Comparison of ENCODE assay signal across 8 cellular contexts in genomic region chr11:102451693-102452460, GRCh38. TPM values are rescaled to one million over a fixed set of nuclear protein-coding genes. Genes with fewer than 3 reads are reported as not detected.
A peak's percentile ranks its signal among the peaks of the same experiment; 100 is the strongest.
DNase-seq lines count a peak whose midpoint lies in the region; ATAC-seq and TF ChIP-seq lines count a peak whose summit lies in the region.

No MANE protein-coding gene starts in this region.

- H3K4me1 ChIP-seq in RWPE2 (ENCODE audit: insufficient read depth, poor library complexity, severe bottlenecking) (peaks cover 36% of the 10 kb centered on the region), parathyroid adenoma (peaks cover 3% of the 10 kb centered on the region), transverse colon (peaks cover 16 to 65% (median 38%) of the 10 kb centered on the region in 4 donors)

- peak overlapping the region; percentile 65 for H3K27ac ChIP-seq in RWPE2 (ENCODE audit: poor library complexity, severe bottlenecking)
- peak overlapping the region; percentile 57 for H3K27ac ChIP-seq in parathyroid adenoma
- H3K27ac ChIP-seq in transverse colon, result peak overlapping the region; percentile 90 to 99 (median 96)

- ATAC-seq in GM21447 (IDR thresholded peaks at IDR 0.05; ENCODE audit: unreplicated experiment) (peak; percentile 56), RWPE2 (ENCODE audit: low read depth) (peak; percentile 40), Right ventricle myocardium inferior (peak; percentile 82)

- no peaks in the 10 kb centered on the region for H3K79me2 ChIP-seq in parathyroid adenoma

- peaks cover 20% of the 10 kb centered on the region for H3K36me3 ChIP-seq in RWPE2 (ENCODE audit: low read depth)
- H3K36me3 ChIP-seq in parathyroid adenoma (ENCODE audit: control insufficient read depth, insufficient read depth, low read length), result no peaks in the 10 kb centered on the region
- no peaks in the 10 kb centered on the region for H3K36me3 ChIP-seq in transverse colon

- H3K9me3 ChIP-seq in RWPE2 (ENCODE audit: severe bottlenecking), result no peaks in the 10 kb centered on the region
- no peaks in the 10 kb centered on the region for H3K9me3 ChIP-seq in parathyroid adenoma (ENCODE audit: control insufficient read depth, low read length)
- H3K9me3 ChIP-seq in transverse colon, result no peaks in the 10 kb centered on the region

- in situ Hi-C loops in transverse colon (cut with MboI; ENCODE audit: low pct_ligation_motif_present in 1 of 4, low pct_unique_long_range_greater_than_20kb in 1 of 4, low sequenced_read_pairs in 3 of 4), result no loop called here

- intact Hi-C loops in Right ventricle myocardium inferior (cut with DNase I), result loop anchor here (1.0 to 5.0 kb wide), 2 partner anchors 70 to 105 kb away; partner anchors contain the start of gene BIRC2
- intact Hi-C loops in transverse colon (cut with DNase I; ENCODE audit: low total_unique reads), result loop anchor here (2.0 kb wide), 1 partner anchor 103 kb away; no protein-coding TSS in a partner anchor

- no peaks in the 10 kb centered on the region for H3K27me3 ChIP-seq in RWPE2 (ENCODE audit: insufficient read depth, poor library complexity, severe bottlenecking)
- no peaks in the 10 kb centered on the region for H3K27me3 ChIP-seq in parathyroid adenoma (ENCODE audit: control insufficient read depth, insufficient read depth, low read length)
- no peaks in the 10 kb centered on the region for H3K27me3 ChIP-seq in transverse colon

- TF ChIP-seq EP300 in transverse colon (IDR thresholded peaks at IDR 0.05; ENCODE audit: low read depth), result no peak

- peak; percentile 65 for TF ChIP-seq POLR2A in transverse colon (IDR thresholded peaks at IDR 0.05)

- H3K4me3 ChIP-seq in RWPE2 (ENCODE audit: severe bottlenecking), result peak overlapping the region; percentile 70
- peak overlapping the region; percentile 77 for H3K4me3 ChIP-seq in parathyroid adenoma (ENCODE audit: low read depth, low read length)
- peak overlapping the region; percentile 68 to 95 (median 84) for H3K4me3 ChIP-seq in transverse colon

- no peak overlapping the region for H3K9ac ChIP-seq in parathyroid adenoma

- peak overlapping the region; percentile 80 for H2AFZ ChIP-seq in parathyroid adenoma

- WGBS in transverse colon (ENCODE audit: low coverage in 1 of 2), 2 donors, result 1% methylated on average over 12 to 42 of the region's 55 CpGs

- peak; percentile 74 for DNase-seq in DMS53 treated with DMSO at 0.1 percent for 48 hours (lab: John Stamatoyannopoulos, UW; ENCODE audit: unreplicated experiment)
- DNase-seq in HuH-7 (ENCODE audit: low spot score), result peak; percentile 63
- DNase-seq in RWPE2 (ENCODE audit: low spot score), result peak; percentile 65
- peak; percentile 79 for DNase-seq in activated naive CD4-positive, alpha-beta T cell treated with Interleukin-2 at 50 U/mL for 16 hours
- peak; percentile 88 for DNase-seq in Right ventricle myocardium inferior (ENCODE audit: missing footprints)
- DNase-seq in transverse colon, result peak; percentile 82

- H3K4me2 ChIP-seq in parathyroid adenoma (ENCODE audit: low read length), result peak overlapping the region; percentile 74

- TF ChIP-seq CTCF in RWPE2 (IDR thresholded peaks at IDR 0.05; ENCODE audit: poor library complexity, severe bottlenecking) (peak; percentile 35), parathyroid adenoma (IDR thresholded peaks at IDR 0.05) (no peak), transverse colon (IDR thresholded peaks at IDR 0.05) (no peak)

RNA-seq across cellular contexts. Expression of gene TMEM123, which starts 0.7 kb away (rescaled TPM):
- total RNA-seq in Right ventricle myocardium inferior, result 80.0 TPM
- total RNA-seq in transverse colon, result 100 to 1,000 TPM in 2 of 4 donors, 10 to 100 TPM in 2; 55.4 to 137 (median 104) TPM

Comparison
In these comparisons a context has a peak if more than half of its experiments do, and no peak if none do; other contexts are left out.
1. Peak in every context shown above with its lines: DNase-seq, ATAC-seq, H3K4me3 ChIP-seq and H3K27ac ChIP-seq.